2 cellular contexts compared by ENCODE assay signal in the genomic region with DNA sequence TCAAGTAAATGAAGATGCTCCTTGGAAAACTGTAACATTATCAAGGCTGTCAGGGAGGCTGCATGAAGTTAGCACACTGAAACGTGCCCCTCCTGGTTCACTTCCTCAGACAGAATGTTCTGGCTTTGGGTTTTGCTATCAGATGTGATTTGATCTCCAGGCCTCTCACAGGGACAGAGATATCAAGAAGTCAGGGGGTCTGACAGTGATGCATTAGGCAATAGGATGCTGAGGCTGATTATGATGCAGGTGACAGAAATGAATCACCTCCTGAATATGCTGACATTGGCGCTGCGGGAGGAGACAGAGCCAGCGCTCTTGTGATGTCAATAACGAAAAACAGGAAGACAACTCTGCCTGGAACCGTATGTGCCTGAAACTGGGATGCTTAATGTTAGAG.
TF ChIP-seq lines count a peak whose summit lies in the region.

No MANE protein-coding gene starts in this region.

TF ChIP-seq in SK-N-SH, 30 proteins besides CTCF, POLR2A, EP300 and RAD21 (continued from another document):
- TF ChIP-seq, protein P1, sequence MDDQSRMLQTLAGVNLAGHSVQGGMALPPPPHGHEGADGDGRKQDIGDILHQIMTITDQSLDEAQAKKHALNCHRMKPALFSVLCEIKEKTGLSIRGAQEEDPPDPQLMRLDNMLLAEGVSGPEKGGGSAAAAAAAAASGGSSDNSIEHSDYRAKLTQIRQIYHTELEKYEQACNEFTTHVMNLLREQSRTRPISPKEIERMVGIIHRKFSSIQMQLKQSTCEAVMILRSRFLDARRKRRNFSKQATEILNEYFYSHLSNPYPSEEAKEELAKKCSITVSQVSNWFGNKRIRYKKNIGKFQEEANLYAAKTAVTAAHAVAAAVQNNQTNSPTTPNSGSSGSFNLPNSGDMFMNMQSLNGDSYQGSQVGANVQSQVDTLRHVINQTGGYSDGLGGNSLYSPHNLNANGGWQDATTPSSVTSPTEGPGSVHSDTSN (IDR thresholded peaks at IDR 0.05) = no peak
- TF ChIP-seq TCF12 (IDR thresholded peaks at IDR 0.05) = no peak
TF ChIP-seq in SK-N-SH: peak in this region for 1.

TF ChIP-seq in SK-N-SH treated with all-trans-retinoic acid at 6 μM for 48 hours, 23 proteins besides CTCF, POLR2A, EP300 and RAD21 (continued from another document):
- TF ChIP-seq, protein P2, sequence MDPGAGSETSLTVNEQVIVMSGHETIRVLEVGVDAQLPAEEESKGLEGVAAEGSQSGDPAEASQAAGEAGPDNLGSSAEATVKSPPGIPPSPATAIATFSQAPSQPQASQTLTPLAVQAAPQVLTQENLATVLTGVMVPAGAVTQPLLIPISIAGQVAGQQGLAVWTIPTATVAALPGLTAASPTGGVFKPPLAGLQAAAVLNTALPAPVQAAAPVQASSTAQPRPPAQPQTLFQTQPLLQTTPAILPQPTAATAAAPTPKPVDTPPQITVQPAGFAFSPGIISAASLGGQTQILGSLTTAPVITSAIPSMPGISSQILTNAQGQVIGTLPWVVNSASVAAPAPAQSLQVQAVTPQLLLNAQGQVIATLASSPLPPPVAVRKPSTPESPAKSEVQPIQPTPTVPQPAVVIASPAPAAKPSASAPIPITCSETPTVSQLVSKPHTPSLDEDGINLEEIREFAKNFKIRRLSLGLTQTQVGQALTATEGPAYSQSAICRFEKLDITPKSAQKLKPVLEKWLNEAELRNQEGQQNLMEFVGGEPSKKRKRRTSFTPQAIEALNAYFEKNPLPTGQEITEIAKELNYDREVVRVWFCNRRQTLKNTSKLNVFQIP (CRISPR knock-in tag; IDR thresholded peaks at IDR 0.05; ENCODE audit: borderline replicate concordance, low read depth) = no peak
- TF ChIP-seq, protein P3, sequence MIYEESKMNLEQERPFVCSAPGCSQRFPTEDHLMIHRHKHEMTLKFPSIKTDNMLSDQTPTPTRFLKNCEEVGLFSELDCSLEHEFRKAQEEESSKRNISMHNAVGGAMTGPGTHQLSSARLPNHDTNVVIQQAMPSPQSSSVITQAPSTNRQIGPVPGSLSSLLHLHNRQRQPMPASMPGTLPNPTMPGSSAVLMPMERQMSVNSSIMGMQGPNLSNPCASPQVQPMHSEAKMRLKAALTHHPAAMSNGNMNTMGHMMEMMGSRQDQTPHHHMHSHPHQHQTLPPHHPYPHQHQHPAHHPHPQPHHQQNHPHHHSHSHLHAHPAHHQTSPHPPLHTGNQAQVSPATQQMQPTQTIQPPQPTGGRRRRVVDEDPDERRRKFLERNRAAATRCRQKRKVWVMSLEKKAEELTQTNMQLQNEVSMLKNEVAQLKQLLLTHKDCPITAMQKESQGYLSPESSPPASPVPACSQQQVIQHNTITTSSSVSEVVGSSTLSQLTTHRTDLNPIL (CRISPR knock-in tag; IDR thresholded peaks at IDR 0.05; ENCODE audit: low read depth) = no peak
- TF ChIP-seq CSDC2 (CRISPR knock-in tag; IDR thresholded peaks at IDR 0.05) (no peak), TSHZ2 (CRISPR knock-in tag; IDR thresholded peaks at IDR 0.05) (no peak), ZFP30 (CRISPR knock-in tag; IDR thresholded peaks at IDR 0.05) (no peak), CSRNP3 (CRISPR knock-in tag; IDR thresholded peaks at IDR 0.05) (no peak), TOX (CRISPR knock-in tag; IDR thresholded peaks at IDR 0.05; ENCODE audit: borderline replicate concordance) (no peak)
